4 cellular contexts compared by ENCODE assay signal in genomic region chr11:19821993-19822392, GRCh38.
TF ChIP-seq lines count a peak whose summit lies in the region.

No MANE protein-coding gene starts in this region.

TF ChIP-seq in GM23338, 12 proteins besides CTCF, POLR2A, EP300 and RAD21:
- no peak for TF ChIP-seq EZH2 (IDR thresholded peaks at IDR 0.05; ENCODE audit: low read depth, unreplicated experiment)
- no peak for TF ChIP-seq JUNB (IDR thresholded peaks at IDR 0.05; ENCODE audit: unreplicated experiment)
- no peak for TF ChIP-seq ZNF114 (CRISPR knock-in tag; IDR thresholded peaks at IDR 0.05)
- no peak for TF ChIP-seq ZNF331 (CRISPR knock-in tag; IDR thresholded peaks at IDR 0.05; ENCODE audit: low read depth)
- no peak for TF ChIP-seq STAT1 (IDR thresholded peaks at IDR 0.05; ENCODE audit: unreplicated experiment)
- TF ChIP-seq EZH2phosphoT487 (IDR thresholded peaks at IDR 0.05; ENCODE audit: unreplicated experiment): no peak
- no peak for TF ChIP-seq NANOG (IDR thresholded peaks at IDR 0.05; ENCODE audit: borderline replicate concordance)
- no peak for TF ChIP-seq REST (IDR thresholded peaks at IDR 0.05; ENCODE audit: unreplicated experiment)
- TF ChIP-seq POLR2AphosphoS5 (IDR thresholded peaks at IDR 0.05; ENCODE audit: low read depth): no peak
- no peak for TF ChIP-seq CREB1 (CRISPR knock-in tag; IDR thresholded peaks at IDR 0.05; ENCODE audit: low read depth)

TF ChIP-seq in WTC11, 78 proteins besides CTCF, POLR2A, EP300 and RAD21:
- no peak for TF ChIP-seq SMAD4 (CRISPR knock-in tag; IDR thresholded peaks at IDR 0.05)
- TF ChIP-seq ZNF423 (CRISPR knock-in tag; IDR thresholded peaks at IDR 0.05): no peak
- TF ChIP-seq PREB (CRISPR knock-in tag; IDR thresholded peaks at IDR 0.05; ENCODE audit: borderline replicate concordance): no peak
- no peak for TF ChIP-seq CREM (CRISPR knock-in tag; IDR thresholded peaks at IDR 0.05)
- no peak for TF ChIP-seq JAZF1 (CRISPR knock-in tag; IDR thresholded peaks at IDR 0.05)
- no peak for TF ChIP-seq MYBL2 (CRISPR knock-in tag; IDR thresholded peaks at IDR 0.05)
- TF ChIP-seq EMX1 (CRISPR knock-in tag; IDR thresholded peaks at IDR 0.05): no peak
- no peak for TF ChIP-seq ZNF512 (CRISPR knock-in tag; IDR thresholded peaks at IDR 0.05; ENCODE audit: borderline replicate concordance)
- TF ChIP-seq CBFB (CRISPR knock-in tag; IDR thresholded peaks at IDR 0.05; ENCODE audit: low read depth): no peak
- no peak for TF ChIP-seq ERG (CRISPR knock-in tag; IDR thresholded peaks at IDR 0.05)
- TF ChIP-seq ZNF396 (CRISPR knock-in tag; IDR thresholded peaks at IDR 0.05; ENCODE audit: borderline replicate concordance): no peak

TF ChIP-seq in H1, 55 proteins besides CTCF, POLR2A, EP300 and RAD21:
- TF ChIP-seq TCF12 (IDR thresholded peaks at IDR 0.05; ENCODE audit: low read depth, low read length) (no peak), TBP (IDR thresholded peaks at IDR 0.05; ENCODE audit: low read depth, low read length) (no peak), MAFK (IDR thresholded peaks at IDR 0.05; ENCODE audit: low read depth, low read length) (no peak), BCL11A (IDR thresholded peaks at IDR 0.05; ENCODE audit: low read depth in 2 of 2, low read length in 2 of 2) (no peak), RXRA (IDR thresholded peaks at IDR 0.05; ENCODE audit: insufficient read depth, low read depth, low read length) (no peak), CTBP2 (IDR thresholded peaks at IDR 0.05; ENCODE audit: borderline replicate concordance, insufficient read depth, insufficient read length, low read length) (no peak), SRF (IDR thresholded peaks at IDR 0.05; ENCODE audit: low read depth, low read length) (no peak), USF2 (IDR thresholded peaks at IDR 0.05; ENCODE audit: low read length) (no peak)

TF ChIP-seq in liver, 16 proteins besides CTCF, POLR2A, EP300 and RAD21:
- TF ChIP-seq YY1 (IDR thresholded peaks at IDR 0.05): no peak
- TF ChIP-seq REST (IDR thresholded peaks at IDR 0.05): no peak
- TF ChIP-seq ZBTB33 (IDR thresholded peaks at IDR 0.05): no peak
- no peak for TF ChIP-seq JUND (IDR thresholded peaks at IDR 0.05)
- no peak for TF ChIP-seq MAX (IDR thresholded peaks at IDR 0.05)
- TF ChIP-seq SP1 (IDR thresholded peaks at IDR 0.05): no peak
- TF ChIP-seq EGR1 (IDR thresholded peaks at IDR 0.05; ENCODE audit: low read depth in 2 of 2): no peak
TF ChIP-seq in liver: peak in this region for 0.
